In genomic region chr18:75462178-75462832, GRCh38 we compare ENCODE assay signal across 24 cellular contexts. TPM values are rescaled to one million over a fixed set of nuclear protein-coding genes. Genes with fewer than 3 reads are reported as not detected.
DNase-seq lines count a peak whose midpoint lies in the region; ATAC-seq and TF ChIP-seq lines count a peak whose summit lies in the region.
"Had no signal": no experiment of that assay in that cellular context is flagged by ENCODE, and none has a peak within 500 bp of the region (broad histone marks: within the 10 kb centered on the region; RNA-seq: fewer than 3 reads in every experiment).

No MANE protein-coding gene starts in this region.

- H3K36me3 ChIP-seq in right atrium auricular region, result no peaks in the 10 kb centered on the region
- H3K36me3 ChIP-seq in heart right ventricle, result no peaks in the 10 kb centered on the region

- peaks cover 14% of the 10 kb centered on the region for H3K9me3 Mint-ChIP-seq in neural crest cell

- WGBS in heart right ventricle, 2 donors, result 57 to 58% methylated on average over 10 of the region's 10 CpGs

- H3K4me3 Mint-ChIP-seq in neural crest cell, result no peak overlapping the region

- peaks cover 17% of the 10 kb centered on the region for H3K4me1 Mint-ChIP-seq in neural crest cell

- TF ChIP-seq CTCF in right atrium auricular region (IDR thresholded peaks at IDR 0.05) (no peak), heart right ventricle (IDR thresholded peaks at IDR 0.05) (no peak), neural crest cell (conservative IDR thresholded peaks at IDR 0.05) (no peak)

- no peaks in the 10 kb centered on the region for H3K27me3 ChIP-seq in right atrium auricular region
- no peaks in the 10 kb centered on the region for H3K27me3 ChIP-seq in heart right ventricle

- H3K9me3 ChIP-seq in right atrium auricular region (peaks cover 0 to 8% of the 10 kb centered on the region in 2 donors), heart right ventricle (peaks cover 0 to 15% (median 0%) of the 10 kb centered on the region in 11 donors)
- H3K9me3 ChIP-seq: SK-N-SH had no signal

- peak; percentile 92 for ATAC-seq in Right ventricle myocardium superior (ENCODE audit: poor library complexity)
- ATAC-seq in heart right ventricle, result peak; percentile 49 to 93 (median 80)
- ATAC-seq in GM18909 (IDR thresholded peaks at IDR 0.05; ENCODE audit: poor library complexity, unreplicated experiment), result no peak
- ATAC-seq in left colon, result no peak
- ATAC-seq: Panc1 had no signal

- no peaks in the 10 kb centered on the region for H3K27me3 Mint-ChIP-seq in neural crest cell (ENCODE audit: low read depth)

- H3K36me3 Mint-ChIP-seq in neural crest cell (ENCODE audit: low read depth), result peaks cover 4% of the 10 kb centered on the region

- H3K27ac Mint-ChIP-seq in neural crest cell (ENCODE audit: unreplicated experiment), result peak overlapping the region; percentile 64

- H3K4me3 ChIP-seq in right atrium auricular region, result no peak overlapping the region
- no peak overlapping the region for H3K4me3 ChIP-seq in heart right ventricle

- peak overlapping the region in 1 of 2 donors; percentile 48 for H3K27ac ChIP-seq in right atrium auricular region
- no peak overlapping the region for H3K27ac ChIP-seq in heart right ventricle

- peaks cover 0 to 6% of the 10 kb centered on the region in 2 donors for H3K4me1 ChIP-seq in right atrium auricular region
- H3K4me1 ChIP-seq in heart right ventricle, result peaks cover 0 to 8% (median 0%) of the 10 kb centered on the region in 9 donors

- DNase-seq in Right ventricle myocardium superior (no peak), right atrium auricular region (ENCODE audit: low spot score) (no peak), heart right ventricle (peak in 1 of 2 donors; percentile 23), neural crest cell (ENCODE audit: low read depth, low spot score) (no peak), NCI-H524 treated with DMSO at 0.1 percent for 48 hours (lab: John Stamatoyannopoulos, UW) (no peak), NCI-H1417 (lab: John Stamatoyannopoulos, UW) (no peak), left colon (no peak)
- DNase-seq: Calu3, KBM-7, MV-4-11, NCI-H1105, NCI-H146, NCI-H1930, NCI-H2107, NCI-H446, NCI-H526, SK-N-SH had no signal

- intact Hi-C loops in Right ventricle myocardium superior (cut with DNase I), result no loop called here
- intact Hi-C loops in heart right ventricle (cut with DNase I), result no loop called here
- intact Hi-C loops in left colon (cut with DNase I, micrococcal nuclease), result no loop called here

RNA-seq across cellular contexts. Expression of gene SMIM21, which starts 34.8 kb away (rescaled TPM):
- total RNA-seq in Right ventricle myocardium superior, result not detected
- total RNA-seq in right atrium auricular region, result not detected
- total RNA-seq in heart right ventricle, result not detected
- polyA plus RNA-seq in heart right ventricle, result not detected
- total RNA-seq in neural crest cell, result not detected in 2 replicates
- not detected for total RNA-seq in left colon
- total RNA-seq: A172, Calu3, H4, LHCN-M2, MCF 10A had no signal
- polyA plus RNA-seq: BJ, SK-N-SH had no signal

Comparison
In these comparisons a context has a peak if more than half of its experiments do, and no peak if none do; other contexts are left out.
1. ATAC-seq: peak in Right ventricle myocardium superior (single experiment) and heart right ventricle (8 of 8); none in GM18909 (single experiment) and left colon (single experiment).